1 cellular context compared by ENCODE assay signal in genomic region chr3:130601662-130602061, GRCh38.
TF ChIP-seq lines count a peak whose summit lies in the region.

No MANE protein-coding gene starts in this region.

TF ChIP-seq in HEK293, 187 proteins besides CTCF, POLR2A, EP300 and RAD21 (continued from another document):
- TF ChIP-seq ZSCAN4 (tag by site-specific recombination; IDR thresholded peaks at IDR 0.05) (no peak), ZNF175 (tag by site-specific recombination; IDR thresholded peaks at IDR 0.05) (no peak), ZNF791 (tag by site-specific recombination; IDR thresholded peaks at IDR 0.05) (no peak), ZNF660 (tag by site-specific recombination; IDR thresholded peaks at IDR 0.05) (no peak), ZBTB6 (tag by site-specific recombination; IDR thresholded peaks at IDR 0.05) (no peak), ZNF394 (tag by site-specific recombination; IDR thresholded peaks at IDR 0.05; ENCODE audit: borderline replicate concordance) (no peak)
